In genomic region chr9:131613346-131613745, GRCh38 we compare ENCODE assay signal across 16 cellular contexts.
"Had no signal": no experiment of that assay in that cellular context is flagged by ENCODE, and none has a peak within 500 bp of the region (broad histone marks: within the 10 kb centered on the region; RNA-seq: fewer than 3 reads in every experiment).

No MANE protein-coding gene starts in this region.

- H3K4me3 ChIP-seq: left ventricle myocardium inferior, psoas muscle, upper lobe of left lung had no signal

- FAIRE-seq: astrocyte, frontal cortex, keratinocyte, TTC549 had no signal

- ATAC-seq: activated CD4-positive, CD25-positive, alpha-beta regulatory T cell treated with anti-CD3 and anti-CD28 coated beads, Interleukin-2, amount 50 U/mL, for 24 hours; psoas muscle; sciatic nerve; T-cell had no signal

- H3K27me3 ChIP-seq: upper lobe of left lung had no signal

- H3K4me3 Mint-ChIP-seq: activated CD4-positive, alpha-beta memory T cell treated with anti-CD3 and anti-CD28 coated beads for 36 hours; nephron; stimulated activated naive CD8-positive, alpha-beta T cell treated with anti-CD3 and anti-CD28 coated beads, Interleukin-15, Interleukin-2, amounts not matched to agents 100 ng/mL and 50 ng/mL, for 24 hours; T-cell had no signal

- H3K9me3 ChIP-seq: left ventricle myocardium inferior, psoas muscle, upper lobe of left lung had no signal

- H3K27ac Mint-ChIP-seq: activated CD4-positive, alpha-beta memory T cell treated with anti-CD3 and anti-CD28 coated beads for 36 hours; nephron; stimulated activated naive CD8-positive, alpha-beta T cell treated with anti-CD3 and anti-CD28 coated beads, Interleukin-15, Interleukin-2, amounts not matched to agents 100 ng/mL and 50 ng/mL, for 24 hours had no signal

- H3K9me3 Mint-ChIP-seq: activated CD4-positive, alpha-beta memory T cell treated with anti-CD3 and anti-CD28 coated beads for 36 hours; nephron; stimulated activated naive CD8-positive, alpha-beta T cell treated with anti-CD3 and anti-CD28 coated beads, Interleukin-15, Interleukin-2, amounts not matched to agents 100 ng/mL and 50 ng/mL, for 24 hours; T-cell had no signal

- H3K27me3 Mint-ChIP-seq: activated CD4-positive, alpha-beta memory T cell treated with anti-CD3 and anti-CD28 coated beads for 36 hours; stimulated activated naive CD8-positive, alpha-beta T cell treated with anti-CD3 and anti-CD28 coated beads, Interleukin-15, Interleukin-2, amounts not matched to agents 100 ng/mL and 50 ng/mL, for 24 hours; T-cell had no signal

- H3K27ac ChIP-seq: left ventricle myocardium inferior, psoas muscle, upper lobe of left lung had no signal

- DNase-seq: activated CD4-positive, alpha-beta memory T cell treated with anti-CD3 and anti-CD28 coated beads for 36 hours; activated CD8-positive, alpha-beta memory T cell treated with anti-CD3 and anti-CD28 coated beads, Interleukin-2, amount 50 U/mL, for 4 hours; left ventricle myocardium inferior; mesenchymal stem cell; stimulated activated CD4-positive, alpha-beta T cell treated with anti-CD3 and anti-CD28 coated beads, Interleukin-2, amount 100 ng/mL, for 24 hours; T-cell; upper lobe of left lung had no signal
